Comparison of ENCODE assay signal across 8 cellular contexts in the genomic region with DNA sequence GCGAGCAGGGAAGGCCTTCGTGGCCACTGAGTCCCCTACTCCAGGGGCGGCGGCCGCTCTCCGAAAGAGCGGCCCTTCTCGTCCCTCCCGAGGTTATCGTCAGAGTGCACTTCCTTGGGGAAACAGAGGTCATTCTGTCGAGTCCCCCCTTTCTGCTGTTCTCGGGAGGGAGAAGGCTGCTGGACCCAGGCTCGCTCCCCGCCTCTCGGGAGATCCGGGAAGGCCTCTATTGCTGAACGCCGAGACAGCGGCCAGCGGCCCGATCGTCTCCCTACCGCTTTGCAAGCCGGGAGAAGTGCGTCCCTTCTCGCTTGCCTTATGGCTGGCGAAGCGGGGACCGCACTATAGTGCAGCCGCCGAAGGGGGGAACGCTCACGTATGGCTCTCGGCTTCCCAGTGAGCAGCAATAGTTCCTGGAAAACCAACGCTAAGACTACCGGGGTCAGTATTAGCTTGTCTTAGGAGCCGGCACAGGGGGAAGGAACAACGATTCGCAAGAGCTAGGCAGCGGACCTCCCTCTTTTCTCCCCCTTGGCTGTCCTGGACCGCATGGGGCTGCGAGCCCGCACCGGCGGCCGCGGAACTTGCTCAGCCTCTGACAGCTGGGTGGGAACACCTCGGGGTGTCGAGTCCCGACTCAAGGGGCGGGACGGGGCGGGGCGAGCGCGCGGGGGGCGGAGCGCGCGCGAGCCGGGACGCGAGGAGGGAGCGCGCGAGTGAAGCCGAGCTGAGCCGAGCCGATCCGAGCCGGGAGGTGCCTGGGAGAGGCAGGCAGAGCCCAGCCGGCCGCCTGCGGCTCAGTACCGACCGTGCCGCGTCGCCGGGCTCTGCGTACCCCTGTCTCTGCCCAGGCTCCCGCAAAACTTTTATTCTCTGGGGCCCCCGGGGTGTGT. TPM values are rescaled to one million over a fixed set of nuclear protein-coding genes. Genes with fewer than 3 reads are reported as not detected.
A peak's percentile ranks its signal among the peaks of the same experiment; 100 is the strongest.
DNase-seq lines count a peak whose midpoint lies in the region; ATAC-seq and TF ChIP-seq lines count a peak whose summit lies in the region.

No MANE protein-coding gene starts in this region.

- H3K4me3 Mint-ChIP-seq in activated CD4-positive, alpha-beta T cell treated with anti-CD3 and anti-CD28 coated beads, Interleukin-2, amount 10 ng/mL, durations not matched to agents 24 days and 14 days: peak overlapping the region; percentile 94

- no peaks in the 10 kb centered on the region for H3K9me3 ChIP-seq in BLaER1 treated with 17β-estradiol and CSF1 and Interleukin-3, amounts not matched to agents 10 nM and 100 nM (replicated peaks in 1 of 11)
- no peaks in the 10 kb centered on the region for H3K9me3 ChIP-seq in colonic mucosa

- H3K27ac Mint-ChIP-seq in activated CD4-positive, alpha-beta T cell treated with anti-CD3 and anti-CD28 coated beads, Interleukin-2, amount 10 ng/mL, durations not matched to agents 24 days and 14 days: peak overlapping the region; percentile 95

- peaks cover 40% of the 10 kb centered on the region for H3K27me3 Mint-ChIP-seq in activated CD4-positive, alpha-beta T cell treated with anti-CD3 and anti-CD28 coated beads, Interleukin-2, amount 10 ng/mL, durations not matched to agents 24 days and 14 days

- H3K9ac ChIP-seq in BLaER1 treated with 17β-estradiol and CSF1 and Interleukin-3, amounts not matched to agents 10 nM and 100 nM: peak overlapping the region; percentile 86 to 93 (median 91)
- H3K9ac ChIP-seq in colonic mucosa (ENCODE audit: low read depth in 2 of 2, low read length in 2 of 2): peak overlapping the region; percentile 88 to 89

- ATAC-seq in GM19328 (IDR thresholded peaks at IDR 0.05; ENCODE audit: unreplicated experiment) (peak; percentile 91), HG03460 (IDR thresholded peaks at IDR 0.05; ENCODE audit: unreplicated experiment) (peak; percentile 85)

- peaks cover 0 to 16% (median 0%) of the 10 kb centered on the region in 11 experiments; a peak in 9 of 22 replicates for H4K20me1 ChIP-seq in BLaER1 treated with 17β-estradiol and CSF1 and Interleukin-3, amounts not matched to agents 10 nM and 100 nM

- no peak for TF ChIP-seq CTCF in colonic mucosa (IDR thresholded peaks at IDR 0.05)

- no peaks in the 10 kb centered on the region for H3K27me3 ChIP-seq in BLaER1 treated with 17β-estradiol and CSF1 and Interleukin-3, amounts not matched to agents 10 nM and 100 nM
- no peaks in the 10 kb centered on the region for H3K27me3 ChIP-seq in colonic mucosa

- no peaks in the 10 kb centered on the region for H3K9me3 Mint-ChIP-seq in activated CD4-positive, alpha-beta T cell treated with anti-CD3 and anti-CD28 coated beads, Interleukin-2, amount 10 ng/mL, durations not matched to agents 24 days and 14 days

- H3K4me2 ChIP-seq in BLaER1 treated with 17β-estradiol and CSF1 and Interleukin-3, amounts not matched to agents 10 nM and 100 nM: peak overlapping the region; percentile 89 to 99 (median 96)

- H3K27ac ChIP-seq in BLaER1 treated with 17β-estradiol and CSF1 and Interleukin-3, amounts not matched to agents 10 nM and 100 nM: peak overlapping the region; percentile 87 to 97 (median 91)
- H3K27ac ChIP-seq in colonic mucosa: peak overlapping the region; percentile 96

- DNase-seq in NCI-H524 (lab: John Stamatoyannopoulos, UW): peak; percentile 94 to 98
- DNase-seq in activated CD4-positive, alpha-beta T cell treated with anti-CD3 and anti-CD28 coated beads, Interleukin-2, amount 10 ng/mL, durations not matched to agents 24 days and 14 days: peak; percentile 96
- peak; percentile 96 for DNase-seq in colonic mucosa
- peak; percentile 97 for DNase-seq in left kidney (ENCODE audit: low read depth, low spot score)
- peak; percentile 84 to 91 for DNase-seq in stimulated activated CD4-positive, alpha-beta T cell treated with anti-CD3 and anti-CD28 coated beads, Interleukin-1b, Interleukin-23, amount 100 ng/mL, for 4 hours (ENCODE audit: low read depth in 2 of 2)

- H3K36me3 Mint-ChIP-seq in activated CD4-positive, alpha-beta T cell treated with anti-CD3 and anti-CD28 coated beads, Interleukin-2, amount 10 ng/mL, durations not matched to agents 24 days and 14 days (ENCODE audit: low read depth): no peaks in the 10 kb centered on the region

- peak overlapping the region; percentile 73 to 89 (median 83) for H3K4me3 ChIP-seq in BLaER1 treated with 17β-estradiol and CSF1 and Interleukin-3, amounts not matched to agents 10 nM and 100 nM
- peak overlapping the region; percentile 84 for H3K4me3 ChIP-seq in colonic mucosa

- H3K4me1 Mint-ChIP-seq in activated CD4-positive, alpha-beta T cell treated with anti-CD3 and anti-CD28 coated beads, Interleukin-2, amount 10 ng/mL, durations not matched to agents 24 days and 14 days: peaks cover 26% of the 10 kb centered on the region

- H3K36me3 ChIP-seq in BLaER1 treated with 17β-estradiol and CSF1 and Interleukin-3, amounts not matched to agents 10 nM and 100 nM: no peaks in the 10 kb centered on the region
- H3K36me3 ChIP-seq in colonic mucosa: no peaks in the 10 kb centered on the region

- intact Hi-C loops in activated CD4-positive, alpha-beta T cell treated with anti-CD3 and anti-CD28 coated beads, Interleukin-2, amount 10 ng/mL, durations not matched to agents 24 days and 14 days (cut with micrococcal nuclease): loop anchor here (1.0 to 2.0 kb wide), 5 partner anchors 46 to 466 kb away; a partner anchor contains a TSS
- intact Hi-C loops in colonic mucosa (cut with DNase I): no loop called here

- peaks cover 31 to 47% (median 39%) of the 10 kb centered on the region in 10 experiments for H3K4me1 ChIP-seq in BLaER1 treated with 17β-estradiol and CSF1 and Interleukin-3, amounts not matched to agents 10 nM and 100 nM
- H3K4me1 ChIP-seq in colonic mucosa: peaks cover 5% of the 10 kb centered on the region

RNA-seq across cellular contexts. Expression of a gene that starts 0.9 kb away (rescaled TPM):
- 2.7 and 2.9 TPM in 2 replicates for total RNA-seq in activated CD4-positive, alpha-beta T cell treated with anti-CD3 and anti-CD28 coated beads, Interleukin-2, amount 10 ng/mL, durations not matched to agents 24 days and 14 days
- total RNA-seq in colonic mucosa: 10 to 100 TPM; 15.0 to 15.6 TPM

Comparison
In these comparisons a context has a peak if more than half of its experiments do, and no peak if none do; other contexts are left out.
1. Peak in every context shown above with its lines: DNase-seq, ATAC-seq, H3K4me3 ChIP-seq and H3K27ac ChIP-seq.